In the genomic region with DNA sequence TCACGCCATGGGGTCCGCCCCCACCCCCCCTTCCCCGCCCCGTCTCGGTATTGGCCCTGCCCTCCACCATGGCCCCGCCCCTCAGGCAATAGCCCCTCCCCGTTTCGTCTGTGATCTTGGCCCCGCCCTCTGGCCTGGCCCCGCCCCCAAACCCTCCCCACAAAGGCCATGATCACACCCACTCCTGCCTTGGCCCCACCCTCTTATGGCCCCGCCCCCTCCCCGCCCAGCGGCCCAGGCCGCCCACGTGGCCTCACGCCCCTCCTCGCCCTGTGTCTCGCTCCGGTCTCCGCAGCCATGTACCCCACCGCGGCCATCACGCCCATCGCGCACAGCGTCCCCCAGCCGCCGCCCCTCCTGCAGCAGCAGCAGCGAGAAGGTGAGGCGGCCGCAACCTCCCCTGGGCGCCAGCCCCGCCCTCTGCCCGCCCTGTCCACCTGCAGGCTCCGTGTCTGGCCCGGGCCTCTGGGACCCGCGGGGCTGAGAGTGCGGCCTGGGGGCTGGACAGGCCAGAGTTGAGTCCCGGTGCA, we compare ENCODE assay signal across 9 cellular contexts.
DNase-seq lines count a peak whose midpoint lies in the region; ATAC-seq and TF ChIP-seq lines count a peak whose summit lies in the region.
"Had no signal": no experiment of that assay in that cellular context is flagged by ENCODE, and none has a peak within 500 bp of the region (broad histone marks: within the 10 kb centered on the region; RNA-seq: fewer than 3 reads in every experiment).

No MANE protein-coding gene starts in this region.

- H3K36me3 ChIP-seq in body of pancreas (replicated peaks in 1 of 2; ENCODE audit: insufficient read depth in 1 of 2, low read depth in 2 of 2) (no peaks in the 10 kb centered on the region), mesendoderm (ENCODE audit: control insufficient read depth, insufficient read depth, low read length) (no peaks in the 10 kb centered on the region), gastroesophageal sphincter (no peaks in the 10 kb centered on the region)

- no peaks in the 10 kb centered on the region for H3K79me2 ChIP-seq in mesendoderm (ENCODE audit: control insufficient read depth, insufficient read depth, low read length)

- H2BK15ac ChIP-seq in mesendoderm (replicated peaks; ENCODE audit: low read depth) = no peak overlapping the region

- intact Hi-C loops in body of pancreas (cut with DNase I) = no loop called here

- H3K23ac ChIP-seq in mesendoderm (ENCODE audit: low read length) = no peak overlapping the region

- H2BK5ac ChIP-seq in mesendoderm (ENCODE audit: low read length) = no peak overlapping the region

- no peak overlapping the region for H4K8ac ChIP-seq in mesendoderm (ENCODE audit: low read depth, low read length)

- ATAC-seq in body of pancreas (peak; percentile 53), gastroesophageal sphincter (no peak), GM21447 (IDR thresholded peaks at IDR 0.05; ENCODE audit: unreplicated experiment) (no peak)

- H3K4me3 ChIP-seq in body of pancreas (peak overlapping the region in 1 of 2 donors; percentile 18), mesendoderm (ENCODE audit: low read length) (peak overlapping the region; percentile 11), gastroesophageal sphincter (peak overlapping the region in 1 of 2 donors; percentile 19)

- peak; percentile 56 for DNase-seq in 8988T
- peak; percentile 54 for DNase-seq in HuH-7 (ENCODE audit: low spot score)
- DNase-seq in body of pancreas = no peak
- DNase-seq in mesendoderm = no peak
- DNase-seq in NCI-H1092 (lab: John Stamatoyannopoulos, UW) = no peak
- no peak for DNase-seq in globus pallidus (ENCODE audit: low spot score)
- DNase-seq: NCI-H1436 treated with DMSO at 0.1 percent for 48 hours had no signal

- H3K18ac ChIP-seq in mesendoderm (ENCODE audit: low read length) = no peak overlapping the region

- H3K4me1 ChIP-seq in body of pancreas (peaks cover 13% of the 10 kb centered on the region), mesendoderm (ENCODE audit: control insufficient read depth, low read depth, low read length) (no peaks in the 10 kb centered on the region), gastroesophageal sphincter (peaks cover 0 to 19% (median 8%) of the 10 kb centered on the region in 3 donors)

- H3K9ac ChIP-seq in mesendoderm (ENCODE audit: low read length) = peak overlapping the region; percentile 29

- peak overlapping the region; percentile 60 for H3K56ac ChIP-seq in mesendoderm (ENCODE audit: low read length)

- WGBS in body of pancreas, 2 donors = 1 to 10% methylated on average over 2 to 22 of the region's 40 CpGs
- WGBS in mesendoderm (ENCODE audit: extremely low coverage, insufficient coverage, low lambda C conversion rate) = no CpG with 5 or more reads among the region's 40 CpGs
- WGBS in gastroesophageal sphincter (ENCODE audit: low coverage in 1 of 2), 2 donors = no CpG with 5 or more reads among the region's 40 CpGs

- no peaks in the 10 kb centered on the region for H3K9me3 ChIP-seq in body of pancreas
- H3K9me3 ChIP-seq in gastroesophageal sphincter = no peaks in the 10 kb centered on the region

- TF ChIP-seq POLR2A in body of pancreas (IDR thresholded peaks at IDR 0.05) = no peak
- no peak for TF ChIP-seq POLR2A in gastroesophageal sphincter (IDR thresholded peaks at IDR 0.05)

- TF ChIP-seq CTCF in body of pancreas (IDR thresholded peaks at IDR 0.05) = no peak
- no peak for TF ChIP-seq CTCF in gastroesophageal sphincter (IDR thresholded peaks at IDR 0.05)

- H3K4me2 ChIP-seq in mesendoderm (ENCODE audit: low read length) = peak overlapping the region; percentile 38

- H4K5ac ChIP-seq in mesendoderm (ENCODE audit: low read length) = no peak overlapping the region

- TF ChIP-seq EP300 in gastroesophageal sphincter (IDR thresholded peaks at IDR 0.05) = no peak

- H3K79me1 ChIP-seq in mesendoderm (ENCODE audit: low read length) = no peaks in the 10 kb centered on the region

- H3K27ac ChIP-seq in body of pancreas (peak overlapping the region in 2 of 4 donors; percentile 11 to 19), mesendoderm (ENCODE audit: low read depth, low read length) (no peak overlapping the region), gastroesophageal sphincter (no peak overlapping the region)

- no peak overlapping the region for H2AK5ac ChIP-seq in mesendoderm (ENCODE audit: low read length)

- H2BK120ac ChIP-seq in mesendoderm (ENCODE audit: low read depth, low read length) = no peak overlapping the region

- H3K27me3 ChIP-seq in body of pancreas (no peaks in the 10 kb centered on the region), mesendoderm (ENCODE audit: insufficient read depth, low read length, poor library complexity) (no peaks in the 10 kb centered on the region), gastroesophageal sphincter (peaks cover 90% of the 10 kb centered on the region)

- H3K4ac ChIP-seq in mesendoderm (ENCODE audit: low read depth, low read length) = no peak overlapping the region

Comparison
In these comparisons a context has a peak if more than half of its experiments do, and no peak if none do; other contexts are left out.
1. DNase-seq: peak in 8988T (single experiment) and HuH-7 (single experiment); none in body of pancreas (0 of 4), mesendoderm (single experiment), NCI-H1092 (single experiment) and globus pallidus (single experiment).